In genomic region chr1:76901158-76901767, GRCh38 we compare ENCODE assay signal across 8 cellular contexts. TPM values are rescaled to one million over a fixed set of nuclear protein-coding genes. Genes with fewer than 3 reads are reported as not detected.
DNase-seq lines count a peak whose midpoint lies in the region; ATAC-seq, FAIRE-seq and TF ChIP-seq lines count a peak whose summit lies in the region.

No MANE protein-coding gene starts in this region.

- no peaks in the 10 kb centered on the region for H3K36me3 ChIP-seq in OCI-LY3 (replicated peaks; ENCODE audit: low read depth, low read length)
- H3K36me3 ChIP-seq in brain microvascular endothelial cell (replicated peaks), result no peaks in the 10 kb centered on the region
- H3K36me3 ChIP-seq in HepG2 (replicated peaks in 1 of 2; ENCODE audit: control insufficient read depth in 1 of 2, insufficient read depth in 2 of 2, low read length in 2 of 2), result no peaks in the 10 kb centered on the region
- no peaks in the 10 kb centered on the region for H3K36me3 ChIP-seq in transverse colon

- H3K27me3 ChIP-seq in OCI-LY3 (ENCODE audit: low read depth, low read length) (no peaks in the 10 kb centered on the region), brain microvascular endothelial cell (replicated peaks) (no peaks in the 10 kb centered on the region), HepG2 (ENCODE audit: control insufficient read depth in 1 of 2, insufficient read depth in 2 of 2, low read length in 2 of 2) (no peaks in the 10 kb centered on the region; a peak in 1 of 5 replicates), transverse colon (no peaks in the 10 kb centered on the region)

- TF ChIP-seq RAD21 in HepG2 (CRISPR knock-in tag; IDR thresholded peaks at IDR 0.05), result 0 out of 2 replicates have a peak, but pooled peaks have one; percentile 18

- TF ChIP-seq EP300 in HepG2 (IDR thresholded peaks at IDR 0.05; ENCODE audit: low read depth in 2 of 2, low read length in 2 of 2) (no peak), HepG2 (CRISPR knock-in tag; IDR thresholded peaks at IDR 0.05; ENCODE audit: borderline replicate concordance) (no peak), transverse colon (IDR thresholded peaks at IDR 0.05; ENCODE audit: low read depth) (no peak)

- DNase-seq in activated CD8-positive, alpha-beta memory T cell treated with anti-CD3 and anti-CD28 coated beads, Interleukin-2, amount 50 U/mL, for 48 hours, result peak; percentile 54
- no peak for DNase-seq in activated CD8-positive, alpha-beta memory T cell treated with anti-CD3 and anti-CD28 coated beads, Interleukin-2, amount 50 U/mL, for 4 hours
- DNase-seq in HK-2 (ENCODE audit: unreplicated experiment) (peak; percentile 58), brain microvascular endothelial cell (peak; percentile 56), HepG2 (ENCODE audit: low spot score) (peak; percentile 46), transverse colon (no peak)

- H2AFZ ChIP-seq in OCI-LY3 (ENCODE audit: low read depth, low read length) (peak overlapping the region; percentile 74; the same call in 1 of the 2 replicates), HepG2 (ENCODE audit: low read length) (no peak overlapping the region)

- POLR2A ChIA-PET in HepG2 (lab: Yijun Ruan, JAX), result no interaction called here

- H3K4me2 ChIP-seq in OCI-LY3 (ENCODE audit: low read length) (no peak overlapping the region), HepG2 (ENCODE audit: low read depth, low read length) (no peak overlapping the region)

- TF ChIP-seq CTCF in OCI-LY3 (IDR thresholded peaks at IDR 0.05; ENCODE audit: low read depth, low read length) (peak; percentile 63), brain microvascular endothelial cell (IDR thresholded peaks at IDR 0.05; ENCODE audit: low read depth, low read length, missing control alignments) (peak; percentile 97), HepG2 (CRISPR knock-in tag; IDR thresholded peaks at IDR 0.05) (peak; percentile 76), transverse colon (IDR thresholded peaks at IDR 0.05) (peak in 3 of 5 experiments; percentile 23 to 46 (median 36))

- peak; percentile 23 for FAIRE-seq in HepG2 (lab: Jason Lieb, UNC)

- CTCF ChIA-PET in HepG2 (lab: Yijun Ruan, JAX; ENCODE audit: low intra/inter-chr PET ratio, low total read pairs), result interaction anchor here (0.6 to 1.6 kb wide), 3 partner anchors 225 to 242 kb away, joined by 3 to 8 read pairs (median 3); no protein-coding TSS in a partner anchor

- intact Hi-C loops in HepG2 (cut with micrococcal nuclease; ENCODE audit: unreplicated experiment) (loop anchor here (1.0 kb wide), 2 partner anchors 225 to 242 kb away; no protein-coding TSS in a partner anchor), transverse colon (cut with DNase I; ENCODE audit: low total_unique reads) (no loop called here)

- H3K9me3 ChIP-seq in OCI-LY3 (ENCODE audit: insufficient read depth, low read length) (no peaks in the 10 kb centered on the region), HepG2 (ENCODE audit: low read length) (no peaks in the 10 kb centered on the region), transverse colon (no peaks in the 10 kb centered on the region)

- no peak overlapping the region for H3K4me3 ChIP-seq in OCI-LY3 (ENCODE audit: low read length)
- no peak overlapping the region for H3K4me3 ChIP-seq in brain microvascular endothelial cell (ENCODE audit: low read depth, low read length)
- H3K4me3 ChIP-seq in HepG2 (replicated peaks in 1 of 3; ENCODE audit: insufficient read depth in 1 of 3, low read depth in 2 of 3, low read length in 3 of 3), result no peak overlapping the region
- no peak overlapping the region for H3K4me3 ChIP-seq in transverse colon

- H3K27ac ChIP-seq in OCI-LY3 (ENCODE audit: low read length), result no peak overlapping the region
- no peak overlapping the region for H3K27ac ChIP-seq in brain microvascular endothelial cell
- H3K27ac ChIP-seq in HepG2 (ENCODE audit: extremely low read length, insufficient read depth, low read length), result no peak overlapping the region
- no peak overlapping the region for H3K27ac ChIP-seq in transverse colon

- H3K4me1 ChIP-seq in OCI-LY3 (ENCODE audit: low read length), result no peaks in the 10 kb centered on the region
- no peaks in the 10 kb centered on the region for H3K4me1 ChIP-seq in HepG2 (ENCODE audit: insufficient read depth, low read length)
- H3K4me1 ChIP-seq in transverse colon, result no peaks in the 10 kb centered on the region

- in situ Hi-C loops in brain microvascular endothelial cell (cut with HindIII; ENCODE audit: low pct_ligation_motif_present, low sequenced_read_pairs) (no loop called here), HepG2 (cut with HindIII; ENCODE audit: extremely low pct_ligation_motif_present, low pct_unique_long_range_greater_than_20kb) (loop anchor here (10.0 kb wide), 1 partner anchor 224 kb away; no protein-coding TSS in a partner anchor), transverse colon (cut with MboI; ENCODE audit: low pct_ligation_motif_present in 1 of 4, low pct_unique_long_range_greater_than_20kb in 1 of 4, low sequenced_read_pairs in 3 of 4) (no loop called here)

- no TSS peak for BruUV-seq in HepG2 (replicated peaks; lab: Mats Ljungman, UMichigan)

- TF ChIP-seq POLR2A in HepG2 (IDR thresholded peaks at IDR 0.05; ENCODE audit: insufficient read depth in 1 of 2, low read depth in 2 of 2, low read length in 2 of 2) (no peak), transverse colon (IDR thresholded peaks at IDR 0.05) (no peak)

- no peak overlapping the region for H3K9ac ChIP-seq in OCI-LY3 (ENCODE audit: low read length)
- no peak overlapping the region for H3K9ac ChIP-seq in HepG2 (ENCODE audit: insufficient read depth, low read depth, low read length)

- 23% methylated on average over 2 of the region's 2 CpGs for WGBS in HepG2 (ENCODE audit: low lambda C conversion rate)
- 84 to 92% methylated on average over 2 of the region's 2 CpGs for WGBS in transverse colon (ENCODE audit: low coverage in 1 of 2), 2 donors

- ATAC-seq in GM21528 (IDR thresholded peaks at IDR 0.05; ENCODE audit: low FRiP score, unreplicated experiment) (peak; percentile 83), HepG2 (peak; percentile 93)

- H4K20me1 ChIP-seq in OCI-LY3 (ENCODE audit: insufficient read depth, low read length) (no peaks in the 10 kb centered on the region), HepG2 (ENCODE audit: insufficient read depth, low read length) (no peaks in the 10 kb centered on the region)

- H3K79me2 ChIP-seq in OCI-LY3 (ENCODE audit: low read length), result no peaks in the 10 kb centered on the region
- no peaks in the 10 kb centered on the region for H3K79me2 ChIP-seq in HepG2 (ENCODE audit: insufficient read depth, low read length)

TF ChIP-seq in HepG2, 621 proteins besides CTCF, POLR2A, EP300 and RAD21 (continues in another document):
- TF ChIP-seq DNMT1 (CRISPR knock-in tag; IDR thresholded peaks at IDR 0.05) (no peak), PBX2 (CRISPR knock-in tag; IDR thresholded peaks at IDR 0.05) (no peak), STAG1 (CRISPR knock-in tag; IDR thresholded peaks at IDR 0.05) (peak; percentile 63), SMC3 (IDR thresholded peaks at IDR 0.05; ENCODE audit: low read length) (peak; percentile 71; the same call in 1 of the 2 replicates)

RNA-seq across cellular contexts. Expression of gene ST6GALNAC5, which starts 34.0 kb away (rescaled TPM):
- total RNA-seq in HepG2 (2016; rRNA removed; fragmentation: Illumina TruSeq; extraction: Trizol) (not detected in 2 replicates), transverse colon (10 to 100 TPM in 1 of 4 donors, 1 to 10 TPM in 2, under 1 TPM in 1; 0.80 to 12.3 (median 1.9) TPM)
- not detected in 2 replicates for total RNA-seq in HepG2 (2016; cell fraction: cytosol; rRNA removed; fragmentation: Illumina TruSeq; extraction: Trizol; ENCODE audit: low read depth)
- total RNA-seq in HepG2 (2016; cell fraction: insoluble cytoplasmic fraction; rRNA removed; fragmentation: Illumina TruSeq; extraction: Trizol), result not detected in 2 replicates
- total RNA-seq in HepG2 (2016; cell fraction: membrane; rRNA removed; fragmentation: Illumina TruSeq; extraction: Trizol), result not detected in 2 replicates
- not detected in 2 replicates for total RNA-seq in HepG2 (2016; cell fraction: nucleus; rRNA removed; fragmentation: Illumina TruSeq; extraction: Trizol)
- not detected in 2 replicates for polyA plus RNA-seq in HepG2 (2011; rRNA removed)
- not detected in 2 replicates for polyA plus RNA-seq in HepG2 (2011; cell fraction: cytosol; rRNA removed)
- polyA plus RNA-seq in HepG2 (2011; cell fraction: nucleus; rRNA removed), result not detected in 2 replicates
- polyA plus RNA-seq in HepG2 (2012), result not detected in 2 replicates
- not detected in 2 replicates for polyA plus RNA-seq in HepG2 (2016; cell fraction: cytosol; fragmentation: Illumina TruSeq; extraction: Trizol; ENCODE audit: low read depth)
- polyA plus RNA-seq in HepG2 (2016; cell fraction: insoluble cytoplasmic fraction; fragmentation: Illumina TruSeq; extraction: Trizol; ENCODE audit: low read depth), result not detected in 2 replicates
- polyA plus RNA-seq in HepG2 (2016; cell fraction: membrane; fragmentation: Illumina TruSeq; extraction: Trizol; ENCODE audit: low read depth), result not detected in 2 replicates
- not detected in 2 replicates for polyA plus RNA-seq in HepG2 (2016; cell fraction: nucleus; fragmentation: Illumina TruSeq; extraction: Trizol; ENCODE audit: insufficient read depth, low read depth)
- not detected in 2 replicates for polyA minus RNA-seq in HepG2 (2011; rRNA and poly(A)+ RNA removed; ENCODE audit: low replicate concordance)
- not detected in 2 replicates for polyA minus RNA-seq in HepG2 (2011; cell fraction: cytosol; rRNA and poly(A)+ RNA removed)
- not detected in 2 replicates for polyA minus RNA-seq in HepG2 (2011; cell fraction: nucleus; rRNA and poly(A)+ RNA removed)

Comparison
In these comparisons a context has a peak if more than half of its experiments do, and no peak if none do; other contexts are left out.
1. DNase-seq: peak in activated CD8-positive, alpha-beta memory T cell treated with anti-CD3 and anti-CD28 coated beads, Interleukin-2, amount 50 U/mL, for 48 hours (single experiment), HK-2 (single experiment), brain microvascular endothelial cell (single experiment) and HepG2 (single experiment); none in activated CD8-positive, alpha-beta memory T cell treated with anti-CD3 and anti-CD28 coated beads, Interleukin-2, amount 50 U/mL, for 4 hours (single experiment) and transverse colon (single experiment).
2. CTCF ChIP-seq: peak in every context shown above with its lines; median percentile 97 in brain microvascular endothelial cell; 76 in HepG2; 63 in OCI-LY3; 36 in transverse colon.